In genomic region chr16:87342978-87343752, GRCh38 we compare ENCODE assay signal across 1 cellular context.
TF ChIP-seq lines count a peak whose summit lies in the region.

No MANE protein-coding gene starts in this region.

TF ChIP-seq in IMR-90, 13 proteins besides CTCF, POLR2A, EP300 and RAD21 (continued from another document):
- TF ChIP-seq ELK1 (IDR thresholded peaks at IDR 0.05; ENCODE audit: borderline replicate concordance, low read depth, low read length), result no peak
- TF ChIP-seq NFE2L2 (IDR thresholded peaks at IDR 0.05; ENCODE audit: low read depth, low read length), result no peak
- TF ChIP-seq MXI1 (IDR thresholded peaks at IDR 0.05; ENCODE audit: borderline replicate concordance, low read depth, low read length), result no peak
- TF ChIP-seq MAZ (IDR thresholded peaks at IDR 0.05; ENCODE audit: borderline replicate concordance, low read depth, low read length), result no peak
- no peak for TF ChIP-seq USF2 (IDR thresholded peaks at IDR 0.05; ENCODE audit: low read depth, low read length)
